In genomic region chr11:8283510-8284272, GRCh38 we compare ENCODE assay signal across 11 cellular contexts. TPM values are rescaled to one million over a fixed set of nuclear protein-coding genes. Genes with fewer than 3 reads are reported as not detected.
DNase-seq lines count a peak whose midpoint lies in the region; ATAC-seq and TF ChIP-seq lines count a peak whose summit lies in the region.
"Had no signal": no experiment of that assay in that cellular context is flagged by ENCODE, and none has a peak within 500 bp of the region (broad histone marks: within the 10 kb centered on the region; RNA-seq: fewer than 3 reads in every experiment).

No MANE protein-coding gene starts in this region.

- ATAC-seq in GM19035 (IDR thresholded peaks at IDR 0.05; ENCODE audit: unreplicated experiment): no peak
- ATAC-seq: stimulated activated memory B cell treated with anti-CD40 and anti-IgM and Interleukin-4, amounts not matched to agents 10 μg/mL and 1 μg/mL and 100 μg/mL, for 72 hours had no signal

- no peak for TF ChIP-seq CTCF in dorsolateral prefrontal cortex (IDR thresholded peaks at IDR 0.05 in 54 of 56, conservative IDR thresholded peaks at IDR 0.05 in 2 of 56; ENCODE audit: low read depth in 1 of 56, partially characterized antibody in 56 of 56)
- TF ChIP-seq CTCF in nephron progenitor cell (IDR thresholded peaks at IDR 0.05): no peak

- H3K27me3 Mint-ChIP-seq in nephron progenitor cell (ENCODE audit: low read depth, poor library complexity): peaks cover 14% of the 10 kb centered on the region

- peaks cover 33% of the 10 kb centered on the region for H3K4me1 Mint-ChIP-seq in nephron progenitor cell
- H3K4me1 Mint-ChIP-seq: stimulated activated memory B cell treated with anti-CD40 and anti-IgM and Interleukin-4, amounts not matched to agents 10 μg/mL and 1 μg/mL and 100 μg/mL, for 72 hours had no signal

- H3K36me3 Mint-ChIP-seq in nephron progenitor cell (ENCODE audit: low read depth): no peaks in the 10 kb centered on the region
- H3K36me3 Mint-ChIP-seq: stimulated activated memory B cell treated with anti-CD40 and anti-IgM and Interleukin-4, amounts not matched to agents 10 μg/mL and 1 μg/mL and 100 μg/mL, for 72 hours had no signal

- H3K4me1 ChIP-seq in effector memory CD4-positive, alpha-beta T cell (ENCODE audit: control insufficient read depth, insufficient read depth, low read length, poor library complexity, severe bottlenecking): no peaks in the 10 kb centered on the region

- peaks cover 14% of the 10 kb centered on the region for H3K9me3 Mint-ChIP-seq in nephron progenitor cell
- H3K9me3 Mint-ChIP-seq: stimulated activated memory B cell treated with anti-CD40 and anti-IgM and Interleukin-4, amounts not matched to agents 10 μg/mL and 1 μg/mL and 100 μg/mL, for 72 hours had no signal

- peak overlapping the region in 34 of 59 donors; percentile 5 to 44 (median 30) for H3K4me3 ChIP-seq in dorsolateral prefrontal cortex
- H3K4me3 ChIP-seq in effector memory CD4-positive, alpha-beta T cell (ENCODE audit: insufficient read depth, low read depth, low read length, poor library complexity, severe bottlenecking): no peak overlapping the region

- H3K4me3 Mint-ChIP-seq in nephron progenitor cell: no peak overlapping the region
- H3K4me3 Mint-ChIP-seq: stimulated activated memory B cell treated with anti-CD40 and anti-IgM and Interleukin-4, amounts not matched to agents 10 μg/mL and 1 μg/mL and 100 μg/mL, for 72 hours had no signal

- peaks cover 0 to 22% (median 0%) of the 10 kb centered on the region in 45 donors for H3K27me3 ChIP-seq in dorsolateral prefrontal cortex
- H3K27me3 ChIP-seq in effector memory CD4-positive, alpha-beta T cell (replicated peaks; ENCODE audit: control insufficient read depth, insufficient read depth, low read length, poor library complexity, severe bottlenecking): no peaks in the 10 kb centered on the region

- intact Hi-C loops in dorsolateral prefrontal cortex (cut with DNase I): no loop called here

- DNase-seq in DMS 273 treated with DMSO at 0.1 percent for 48 hours (lab: John Stamatoyannopoulos, UW) (peak; percentile 87), NCI-H1694 treated with DMSO at 0.1 percent for 48 hours (lab: John Stamatoyannopoulos, UW) (peak; percentile 81), dorsolateral prefrontal cortex (peak in 2 of 10 donors; percentile 9 to 46), nephron progenitor cell (peak; percentile 68), putamen (ENCODE audit: low spot score) (no peak), SW480 (ENCODE audit: low spot score) (no peak)
- no peak for DNase-seq in effector memory CD4-positive, alpha-beta T cell
- DNase-seq: activated naive CD4-positive, alpha-beta T cell treated with anti-CD3 and anti-CD28 coated beads, Interleukin-2, amount 50 U/mL, for 16 hours; SIG-M5 had no signal

- H3K9me3 ChIP-seq in effector memory CD4-positive, alpha-beta T cell (ENCODE audit: control insufficient read depth, low read length): no peaks in the 10 kb centered on the region

- H3K27ac Mint-ChIP-seq in nephron progenitor cell: no peak overlapping the region
- H3K27ac Mint-ChIP-seq: stimulated activated memory B cell treated with anti-CD40 and anti-IgM and Interleukin-4, amounts not matched to agents 10 μg/mL and 1 μg/mL and 100 μg/mL, for 72 hours had no signal

- peak overlapping the region in 1 of 59 donors; percentile 17 for H3K27ac ChIP-seq in dorsolateral prefrontal cortex
- H3K27ac ChIP-seq in effector memory CD4-positive, alpha-beta T cell (ENCODE audit: insufficient read depth, low read length, poor library complexity, severe bottlenecking): no peak overlapping the region

- H3K36me3 ChIP-seq in effector memory CD4-positive, alpha-beta T cell (ENCODE audit: control insufficient read depth, insufficient read depth, low read length): no peaks in the 10 kb centered on the region

RNA-seq across cellular contexts. Expression of gene LMO1, which starts 20.0 kb away (rescaled TPM):
- total RNA-seq in dorsolateral prefrontal cortex: 1 to 10 TPM in 117 of 120 experiments, under 1 TPM in 3; 0.53 to 6.6 (median 3.0) TPM

Comparison
In these comparisons a context has a peak if more than half of its experiments do, and no peak if none do; other contexts are left out.
1. DNase-seq: peak in DMS 273 treated with DMSO at 0.1 percent for 48 hours (single experiment), NCI-H1694 treated with DMSO at 0.1 percent for 48 hours (single experiment) and nephron progenitor cell (single experiment); none in putamen (single experiment), SW480 (single experiment) and effector memory CD4-positive, alpha-beta T cell (0 of 3).